1 cellular context compared by ENCODE assay signal in the genomic region with DNA sequence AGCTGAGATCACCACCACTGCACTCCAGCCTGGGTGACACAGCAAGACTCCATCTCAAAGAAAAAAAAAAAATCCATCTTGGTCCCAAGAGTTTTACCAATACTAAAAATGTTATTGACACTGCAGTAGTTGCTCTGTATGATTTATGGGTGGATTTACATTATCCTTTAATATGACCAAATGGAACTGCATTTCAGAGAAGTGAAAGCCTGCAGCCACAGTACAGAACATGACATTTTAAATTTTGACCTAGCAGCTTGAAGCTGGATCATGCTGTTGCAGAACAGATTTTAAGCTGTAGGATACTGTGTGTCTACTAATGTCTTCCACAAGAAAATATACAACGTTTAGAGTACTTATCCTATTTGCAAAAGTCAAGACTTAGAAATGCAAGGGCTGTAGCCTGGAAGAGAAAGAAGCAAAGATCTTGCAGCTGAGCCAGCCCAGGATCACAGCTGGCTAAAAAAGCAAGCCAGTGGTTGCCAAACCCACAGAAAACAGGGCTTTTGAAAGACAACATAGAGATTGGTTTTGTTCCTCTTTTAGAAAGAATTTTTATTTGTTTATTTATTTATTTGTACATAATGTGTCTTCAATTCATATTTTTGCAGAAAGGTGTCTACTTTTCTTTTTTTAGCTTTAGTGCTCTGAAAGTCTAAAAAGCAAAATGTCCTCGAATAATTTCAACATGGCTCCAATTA.
TF ChIP-seq lines count a peak whose summit lies in the region.

No MANE protein-coding gene starts in this region.

TF ChIP-seq in IMR-90, 13 proteins besides CTCF, POLR2A, EP300 and RAD21:
- TF ChIP-seq, protein P1, sequence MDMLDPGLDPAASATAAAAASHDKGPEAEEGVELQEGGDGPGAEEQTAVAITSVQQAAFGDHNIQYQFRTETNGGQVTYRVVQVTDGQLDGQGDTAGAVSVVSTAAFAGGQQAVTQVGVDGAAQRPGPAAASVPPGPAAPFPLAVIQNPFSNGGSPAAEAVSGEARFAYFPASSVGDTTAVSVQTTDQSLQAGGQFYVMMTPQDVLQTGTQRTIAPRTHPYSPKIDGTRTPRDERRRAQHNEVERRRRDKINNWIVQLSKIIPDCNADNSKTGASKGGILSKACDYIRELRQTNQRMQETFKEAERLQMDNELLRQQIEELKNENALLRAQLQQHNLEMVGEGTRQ (IDR thresholded peaks at IDR 0.05; ENCODE audit: low read depth, low read length) = no peak
- TF ChIP-seq MAFK (IDR thresholded peaks at IDR 0.05; ENCODE audit: low read depth, low read length) (no peak), MXI1 (IDR thresholded peaks at IDR 0.05; ENCODE audit: borderline replicate concordance, low read depth, low read length) (no peak), NFE2L2 (IDR thresholded peaks at IDR 0.05; ENCODE audit: low read depth, low read length) (no peak), RFX5 (IDR thresholded peaks at IDR 0.05; ENCODE audit: low read depth, low read length) (no peak), SMC3 (IDR thresholded peaks at IDR 0.05; ENCODE audit: low read depth, low read length) (no peak), CHD1 (IDR thresholded peaks at IDR 0.05; ENCODE audit: low read depth, low read length) (no peak), RCOR1 (IDR thresholded peaks at IDR 0.05; ENCODE audit: insufficient replicate concordance, low read length) (no peak), CEBPB (IDR thresholded peaks at IDR 0.05; ENCODE audit: low read depth, low read length) (no peak)
- TF ChIP-seq, protein P2, sequence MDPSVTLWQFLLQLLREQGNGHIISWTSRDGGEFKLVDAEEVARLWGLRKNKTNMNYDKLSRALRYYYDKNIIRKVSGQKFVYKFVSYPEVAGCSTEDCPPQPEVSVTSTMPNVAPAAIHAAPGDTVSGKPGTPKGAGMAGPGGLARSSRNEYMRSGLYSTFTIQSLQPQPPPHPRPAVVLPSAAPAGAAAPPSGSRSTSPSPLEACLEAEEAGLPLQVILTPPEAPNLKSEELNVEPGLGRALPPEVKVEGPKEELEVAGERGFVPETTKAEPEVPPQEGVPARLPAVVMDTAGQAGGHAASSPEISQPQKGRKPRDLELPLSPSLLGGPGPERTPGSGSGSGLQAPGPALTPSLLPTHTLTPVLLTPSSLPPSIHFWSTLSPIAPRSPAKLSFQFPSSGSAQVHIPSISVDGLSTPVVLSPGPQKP (IDR thresholded peaks at IDR 0.05; ENCODE audit: borderline replicate concordance, low read depth, low read length) = no peak
